ENCODE assay signal across 8 cellular contexts in genomic region chr1:227316941-227317540, GRCh38. TPM values are rescaled to one million over a fixed set of nuclear protein-coding genes. Genes with fewer than 3 reads are reported as not detected.
DNase-seq lines count a peak whose midpoint lies in the region; ATAC-seq, FAIRE-seq and TF ChIP-seq lines count a peak whose summit lies in the region.

No MANE protein-coding gene starts in this region.

- ATAC-seq in activated naive CD4-positive, alpha-beta T cell treated with anti-CD3 and anti-CD28 coated beads, Interleukin-2, amount 50 U/mL, for 72 hours: no peak
- ATAC-seq in psoas muscle: peak in 2 of 4 donors; percentile 33 to 51
- ATAC-seq in HG03565 (IDR thresholded peaks at IDR 0.05; ENCODE audit: unreplicated experiment): no peak

- H3K9me3 ChIP-seq in psoas muscle: no peaks in the 10 kb centered on the region

- peak overlapping the region; percentile 95 for H3K27ac ChIP-seq in psoas muscle

- 2 to 3% (median 3%) methylated on average over 8 of the region's 8 CpGs for WGBS in psoas muscle, 3 donors

- TF ChIP-seq CTCF in foreskin fibroblast (IDR thresholded peaks at IDR 0.05; ENCODE audit: low read depth, low read length): no peak
- no peak for TF ChIP-seq CTCF in psoas muscle (IDR thresholded peaks at IDR 0.05)

- no peaks in the 10 kb centered on the region for H3K36me3 ChIP-seq in psoas muscle (ENCODE audit: insufficient read depth in 1 of 2, low read depth in 1 of 2)

- no peaks in the 10 kb centered on the region for H3K9me3 Mint-ChIP-seq in activated naive CD4-positive, alpha-beta T cell treated with anti-CD3 and anti-CD28 coated beads, Interleukin-2, amount 10 ng/mL, durations not matched to agents 7 days and 5 days
- no peaks in the 10 kb centered on the region for H3K9me3 Mint-ChIP-seq in activated naive CD4-positive, alpha-beta T cell treated with anti-CD3 and anti-CD28 coated beads, Interleukin-2, amount 50 U/mL, for 72 hours

- peak; percentile 90 for FAIRE-seq in TTC549 (lab: Jason Lieb, UNC)

- H3K36me3 Mint-ChIP-seq in activated naive CD4-positive, alpha-beta T cell treated with anti-CD3 and anti-CD28 coated beads, Interleukin-2, amount 10 ng/mL, durations not matched to agents 7 days and 5 days: no peaks in the 10 kb centered on the region
- peaks cover 0 to 6% of the 10 kb centered on the region in 2 donors for H3K36me3 Mint-ChIP-seq in activated naive CD4-positive, alpha-beta T cell treated with anti-CD3 and anti-CD28 coated beads, Interleukin-2, amount 50 U/mL, for 72 hours

- peaks cover 20% of the 10 kb centered on the region for H3K4me1 ChIP-seq in psoas muscle

- intact Hi-C loops in psoas muscle (cut with DNase I): loop anchor here (5.0 to 10.0 kb wide), 4 partner anchors 70 to 182 kb away; no protein-coding TSS in a partner anchor

- H3K27ac Mint-ChIP-seq in activated naive CD4-positive, alpha-beta T cell treated with anti-CD3 and anti-CD28 coated beads, Interleukin-2, amount 10 ng/mL, durations not matched to agents 7 days and 5 days: no peak overlapping the region
- no peak overlapping the region for H3K27ac Mint-ChIP-seq in activated naive CD4-positive, alpha-beta T cell treated with anti-CD3 and anti-CD28 coated beads, Interleukin-2, amount 50 U/mL, for 72 hours

- H3K27me3 ChIP-seq in psoas muscle (ENCODE audit: insufficient read depth in 3 of 3, low read length in 2 of 3): no peaks in the 10 kb centered on the region

- CTCF ChIA-PET in activated naive CD4-positive, alpha-beta T cell treated with anti-CD3 and anti-CD28 coated beads, Interleukin-2, amount 10 ng/mL, durations not matched to agents 7 days and 5 days (lab: Charles Lee): no interaction called here

- H3K4me3 Mint-ChIP-seq in activated naive CD4-positive, alpha-beta T cell treated with anti-CD3 and anti-CD28 coated beads, Interleukin-2, amount 10 ng/mL, durations not matched to agents 7 days and 5 days: peak overlapping the region; percentile 64

- no peak for DNase-seq in activated naive CD4-positive, alpha-beta T cell treated with anti-CD3 and anti-CD28 coated beads, Interleukin-2, amount 10 ng/mL, durations not matched to agents 7 days and 5 days
- DNase-seq in activated naive CD4-positive, alpha-beta T cell treated with anti-CD3 and anti-CD28 coated beads, Interleukin-2, amount 50 U/mL, for 72 hours (ENCODE audit: low spot score in 2 of 2): no peak
- DNase-seq in foreskin fibroblast (peak in 1 of 2 donors; percentile 50), psoas muscle (no peak), H4 (ENCODE audit: low spot score) (no peak), GM19238 (ENCODE audit: insufficient read length, low spot score) (no peak)

- peaks cover 18% of the 10 kb centered on the region for H3K4me1 Mint-ChIP-seq in activated naive CD4-positive, alpha-beta T cell treated with anti-CD3 and anti-CD28 coated beads, Interleukin-2, amount 10 ng/mL, durations not matched to agents 7 days and 5 days

- peak overlapping the region; percentile 83 to 87 for H3K4me3 ChIP-seq in foreskin fibroblast (ENCODE audit: low read depth in 1 of 2, low read length in 2 of 2)
- H3K4me3 ChIP-seq in psoas muscle: peak overlapping the region; percentile 81

- H3K27me3 Mint-ChIP-seq in activated naive CD4-positive, alpha-beta T cell treated with anti-CD3 and anti-CD28 coated beads, Interleukin-2, amount 10 ng/mL, durations not matched to agents 7 days and 5 days: peaks cover 65% of the 10 kb centered on the region

RNA-seq across cellular contexts. Expression of gene CDC42BPA, which starts 1.3 kb away (rescaled TPM):
- 1 to 10 TPM in 1 of 2 donors, under 1 TPM in 1; 0.87 to 7.3 TPM for total RNA-seq in activated naive CD4-positive, alpha-beta T cell treated with anti-CD3 and anti-CD28 coated beads, Interleukin-2, amount 50 U/mL, for 72 hours
- total RNA-seq in psoas muscle: 10 to 100 TPM; 14.1 to 23.0 (median 20.2) TPM
- 10 to 100 TPM in 1 of 3 donors, 1 to 10 TPM in 2; 5.3 to 15.7 (median 6.4) TPM for polyA plus RNA-seq in psoas muscle
- 7.5 and 13.5 TPM in 2 replicates for total RNA-seq in H4 (2014; rRNA removed; shearing (Covaris generic))
